ENCODE assay signal across 21 cellular contexts in the genomic region with DNA sequence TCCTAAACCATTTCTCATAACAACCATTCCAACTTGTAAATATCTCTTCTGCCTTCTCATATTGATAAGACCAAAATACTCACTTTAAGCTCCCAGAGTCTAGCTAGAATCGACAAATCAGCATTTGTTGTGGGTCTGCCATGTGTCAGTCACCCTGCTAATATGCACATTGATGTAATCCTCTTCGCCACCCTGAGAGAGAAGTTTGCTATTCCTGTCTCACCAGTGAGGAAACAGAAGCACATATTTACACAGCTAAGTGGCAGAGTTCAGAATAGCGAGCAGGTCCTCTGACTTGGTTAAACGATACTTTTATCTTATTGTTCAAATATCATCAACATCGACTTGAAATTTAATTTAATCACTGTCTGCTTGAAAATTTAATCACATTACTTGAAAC.
"Had no signal": no experiment of that assay in that cellular context is flagged by ENCODE, and none has a peak within 500 bp of the region (broad histone marks: within the 10 kb centered on the region; RNA-seq: fewer than 3 reads in every experiment).

No MANE protein-coding gene starts in this region.

- H3K36me3 ChIP-seq: colonic mucosa, neural progenitor cell, right lobe of liver, suprapubic skin, transverse colon, upper lobe of right lung, uterus had no signal

- H3K4me1 ChIP-seq: colonic mucosa, neural progenitor cell, parathyroid adenoma, right lobe of liver, suprapubic skin, transverse colon, upper lobe of right lung, uterus had no signal

- H3K4me2 ChIP-seq: neural progenitor cell, smooth muscle cell had no signal

- H3K27me3 ChIP-seq: colonic mucosa, neural progenitor cell, right lobe of liver, suprapubic skin, transverse colon, upper lobe of right lung, uterus had no signal

- H3K9ac ChIP-seq: neural progenitor cell, parathyroid adenoma had no signal

- H3K79me2 ChIP-seq: parathyroid adenoma had no signal

- ATAC-seq: mucosa of descending colon; naive thymus-derived CD4-positive, alpha-beta T cell; right lobe of liver; stimulated activated naive CD8-positive, alpha-beta T cell treated with anti-CD3 and anti-CD28 coated beads, Interleukin-15, amount 100 ng/mL, for 72 hours; upper lobe of right lung had no signal

- DNase-seq: colonic mucosa; dermis blood vessel endothelial cell; effector memory CD4-positive, alpha-beta T cell; head of caudate nucleus; mucosa of descending colon; naive thymus-derived CD4-positive, alpha-beta T cell; right lobe of liver; stimulated activated CD4-positive, alpha-beta T cell treated with anti-CD3 and anti-CD28 coated beads, Interleukin-12 subunit alpha, Interleukin-12 subunit beta, amount 100 ng/mL, for 4 hours; stimulated activated CD4-positive, alpha-beta T cell treated with anti-CD3 and anti-CD28 coated beads, Interleukin-1b, Interleukin-23, amount 100 ng/mL, for 48 hours; stimulated activated CD4-positive, alpha-beta T cell treated with anti-CD3 and anti-CD28 coated beads, Interleukin-4, amount 100 ng/mL, for 1 hour; stimulated activated CD8-positive, alpha-beta memory T cell treated with anti-CD3 and anti-CD28 coated beads, Interleukin-4, amount 100 ng/mL, for 48 hours; stimulated activated naive CD4-positive, alpha-beta T cell; stimulated activated naive CD8-positive, alpha-beta T cell treated with anti-CD3 and anti-CD28 coated beads, Interleukin-15, amount 100 ng/mL, for 72 hours; transverse colon; upper lobe of right lung; uterus had no signal

- H3K4me3 ChIP-seq: colonic mucosa, lung, mucosa of descending colon, neural progenitor cell, right lobe of liver, smooth muscle cell, suprapubic skin, transverse colon, upper lobe of right lung, uterus had no signal

- H2AFZ ChIP-seq: neural progenitor cell, parathyroid adenoma had no signal

- H3K9me3 ChIP-seq: colonic mucosa, right lobe of liver, suprapubic skin, transverse colon, upper lobe of right lung, uterus had no signal

- H3K27ac ChIP-seq: colonic mucosa, neural progenitor cell, parathyroid adenoma, right lobe of liver, suprapubic skin, transverse colon, upper lobe of right lung, uterus had no signal
